In the genomic region with DNA sequence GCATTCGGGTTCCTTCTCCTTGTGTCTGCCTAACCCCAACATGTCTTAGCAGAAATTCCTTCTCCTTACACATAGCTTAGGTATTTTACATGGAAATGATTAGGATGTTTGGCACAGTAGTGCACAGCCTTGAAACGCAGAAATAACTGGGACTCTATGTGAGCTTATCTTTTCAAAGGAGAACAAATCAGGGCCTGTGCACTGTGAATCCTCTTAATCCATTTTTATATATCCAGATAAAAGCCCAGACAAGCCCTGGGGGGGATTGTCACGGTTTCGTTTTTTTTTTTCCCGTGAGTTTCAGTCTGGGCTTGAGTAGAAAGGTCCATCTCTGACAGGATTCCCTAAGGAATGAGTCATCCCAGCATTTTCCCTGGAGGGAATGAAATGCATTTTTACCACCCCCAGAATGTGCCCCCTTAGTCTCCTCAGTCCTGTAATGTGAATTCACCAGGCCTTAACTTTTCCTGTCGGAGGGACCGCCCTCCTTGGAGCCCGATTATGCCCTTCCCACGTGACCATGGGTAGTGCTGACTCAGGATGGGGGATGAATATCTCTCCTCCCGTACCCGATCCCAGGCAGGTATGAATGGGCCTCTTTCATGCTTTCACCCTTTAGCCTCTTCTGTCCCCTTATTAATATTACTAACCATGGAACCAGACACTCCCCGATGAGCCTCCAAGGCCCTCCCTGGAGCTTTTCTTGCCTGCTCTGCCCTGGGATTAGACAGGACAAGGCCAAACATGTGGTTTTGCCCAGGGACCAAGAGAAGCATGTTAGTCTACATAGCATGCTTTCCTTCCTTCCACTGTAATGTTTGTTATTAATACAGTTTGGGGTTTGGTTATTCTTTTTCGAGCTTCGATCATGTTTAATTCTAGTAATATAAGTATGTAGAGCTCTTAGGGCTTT, we compare ENCODE assay signal across 8 cellular contexts. TPM values are rescaled to one million over a fixed set of nuclear protein-coding genes. Genes with fewer than 3 reads are reported as not detected.
DNase-seq lines count a peak whose midpoint lies in the region; ATAC-seq, FAIRE-seq and TF ChIP-seq lines count a peak whose summit lies in the region.

No MANE protein-coding gene starts in this region.

- WGBS in HepG2 (ENCODE audit: low lambda C conversion rate) = 67% methylated on average over 14 of the region's 14 CpGs
- WGBS in tibial nerve, 2 donors = 44 to 50% methylated on average over 14 of the region's 14 CpGs

- TF ChIP-seq EP300 in HepG2 (IDR thresholded peaks at IDR 0.05; ENCODE audit: low read depth in 2 of 2, low read length in 2 of 2) = no peak
- no peak for TF ChIP-seq EP300 in HepG2 (CRISPR knock-in tag; IDR thresholded peaks at IDR 0.05; ENCODE audit: borderline replicate concordance)
- no peak for TF ChIP-seq EP300 in tibial nerve (IDR thresholded peaks at IDR 0.05)

- ATAC-seq in HepG2 = peak; percentile 63
- no peak for ATAC-seq in HG03521 (IDR thresholded peaks at IDR 0.05; ENCODE audit: unreplicated experiment)
- ATAC-seq in naive thymus-derived CD8-positive, alpha-beta T cell = no peak

- peaks cover 78% of the 10 kb centered on the region for H3K4me1 Mint-ChIP-seq in chondrocyte (ENCODE audit: low read depth)
- H3K4me1 Mint-ChIP-seq in naive thymus-derived CD8-positive, alpha-beta T cell = no peaks in the 10 kb centered on the region

- H3K9ac ChIP-seq in HUES48 (ENCODE audit: low read depth, low read length) = no peak overlapping the region
- H3K9ac ChIP-seq in HepG2 (ENCODE audit: insufficient read depth, low read depth, low read length) = 0 out of 2 replicates have a peak overlapping the region, but pooled peaks have one; percentile 4

- TF ChIP-seq CTCF in chondrocyte (IDR thresholded peaks at IDR 0.05) (no peak), HepG2 (CRISPR knock-in tag; IDR thresholded peaks at IDR 0.05) (no peak), tibial nerve (IDR thresholded peaks at IDR 0.05) (no peak)

- DNase-seq in chondrocyte (ENCODE audit: low spot score) = no peak
- DNase-seq in HepG2 (ENCODE audit: low spot score) = peak; percentile 43
- no peak for DNase-seq in tibial nerve (ENCODE audit: low spot score in 2 of 2)
- no peak for DNase-seq in GF-D8 (lab: John Stamatoyannopoulos, UW)
- DNase-seq in effector CD4-positive, alpha-beta T cell = no peak
- no peak for DNase-seq in naive thymus-derived CD8-positive, alpha-beta T cell

- peaks cover 5% of the 10 kb centered on the region for H3K36me3 Mint-ChIP-seq in chondrocyte (ENCODE audit: low read depth)
- no peaks in the 10 kb centered on the region for H3K36me3 Mint-ChIP-seq in naive thymus-derived CD8-positive, alpha-beta T cell

- H4K20me1 ChIP-seq in HepG2 (ENCODE audit: insufficient read depth, low read length) = no peaks in the 10 kb centered on the region

- TF ChIP-seq RAD21 in HepG2 (CRISPR knock-in tag; IDR thresholded peaks at IDR 0.05) = no peak

- peak overlapping the region; percentile 99 for H3K27ac Mint-ChIP-seq in chondrocyte (ENCODE audit: unreplicated experiment)
- H3K27ac Mint-ChIP-seq in naive thymus-derived CD8-positive, alpha-beta T cell = peak overlapping the region in 1 of 10 donors; percentile 63

- H3K79me2 ChIP-seq in HepG2 (ENCODE audit: insufficient read depth, low read length) = no peaks in the 10 kb centered on the region

- intact Hi-C loops in HepG2 (cut with micrococcal nuclease; ENCODE audit: unreplicated experiment) = no loop called here

- CTCF ChIA-PET in HepG2 (lab: Yijun Ruan, JAX; ENCODE audit: low intra/inter-chr PET ratio, low total read pairs) = interaction anchor here (1.2 to 1.3 kb wide), 2 partner anchors 90 to 209 kb away, joined by 3 read pairs; no protein-coding TSS in a partner anchor

- 0 out of 2 replicates have a peak, but pooled peaks cover 2% of the 10 kb centered on the region for H3K27me3 ChIP-seq in HUES48 (ENCODE audit: control insufficient read depth, insufficient read depth, low read length)
- H3K27me3 ChIP-seq in HepG2 (ENCODE audit: control insufficient read depth in 1 of 2, insufficient read depth in 2 of 2, low read length in 2 of 2) = no peaks in the 10 kb centered on the region
- no peaks in the 10 kb centered on the region for H3K27me3 ChIP-seq in tibial nerve

- BruUV-seq in HepG2 (replicated peaks; lab: Mats Ljungman, UMichigan) = no TSS peak

- no peak for TF ChIP-seq POLR2A in HepG2 (IDR thresholded peaks at IDR 0.05; ENCODE audit: insufficient read depth in 1 of 2, low read depth in 2 of 2, low read length in 2 of 2)
- TF ChIP-seq POLR2A in tibial nerve (IDR thresholded peaks at IDR 0.05) = no peak

- FAIRE-seq in HepG2 (lab: Jason Lieb, UNC) = no peak

- no peaks in the 10 kb centered on the region for H3K9me3 ChIP-seq in HUES48 (ENCODE audit: control insufficient read depth, insufficient read depth, low read length)
- no peaks in the 10 kb centered on the region for H3K9me3 ChIP-seq in HepG2 (ENCODE audit: low read length)
- H3K9me3 ChIP-seq in tibial nerve = no peaks in the 10 kb centered on the region

- POLR2A ChIA-PET in HepG2 (lab: Yijun Ruan, JAX) = interaction anchor here (1.0 to 1.4 kb wide), 2 partner anchors 9 to 24 kb away, joined by 3 to 4 read pairs; a partner anchor contains a TSS
- POLR2A ChIA-PET in naive thymus-derived CD8-positive, alpha-beta T cell (lab: Charles Lee) = interaction anchor here (0.6 kb wide), 1 partner anchor 11 kb away, joined by 3 read pairs; no protein-coding TSS in a partner anchor

- in situ Hi-C loops in HepG2 (cut with HindIII; ENCODE audit: extremely low pct_ligation_motif_present, low pct_unique_long_range_greater_than_20kb) = no loop called here

- H3K4me2 ChIP-seq in HepG2 (ENCODE audit: low read depth, low read length) = peak overlapping the region; percentile 33

- no peak overlapping the region for H2AFZ ChIP-seq in HepG2 (ENCODE audit: low read length)

- H3K36me3 ChIP-seq in HUES48 (ENCODE audit: control insufficient read depth, insufficient read depth, low read length) (no peaks in the 10 kb centered on the region), HepG2 (replicated peaks in 1 of 2; ENCODE audit: control insufficient read depth in 1 of 2, insufficient read depth in 2 of 2, low read length in 2 of 2) (no peaks in the 10 kb centered on the region), tibial nerve (peaks cover 0 to 44% (median 0%) of the 10 kb centered on the region in 3 donors)

- no peaks in the 10 kb centered on the region for H3K27me3 Mint-ChIP-seq in chondrocyte (ENCODE audit: low read depth)
- peaks cover 0 to 14% (median 11%) of the 10 kb centered on the region in 5 donors for H3K27me3 Mint-ChIP-seq in naive thymus-derived CD8-positive, alpha-beta T cell

- H3K4me3 ChIP-seq in HUES48 (ENCODE audit: low read depth, low read length) (no peak overlapping the region), HepG2 (replicated peaks in 1 of 3; ENCODE audit: insufficient read depth in 1 of 3, low read depth in 2 of 3, low read length in 3 of 3) (0 out of 6 replicates have a peak overlapping the region, but pooled peaks of 1 of the 3 experiments have one; percentile 8), tibial nerve (no peak overlapping the region)

- no peaks in the 10 kb centered on the region for H3K9me3 Mint-ChIP-seq in chondrocyte (ENCODE audit: low read depth)
- no peaks in the 10 kb centered on the region for H3K9me3 Mint-ChIP-seq in naive thymus-derived CD8-positive, alpha-beta T cell

- H3K4me1 ChIP-seq in HUES48 (ENCODE audit: control insufficient read depth, insufficient read depth, low read length) (peaks cover 22% of the 10 kb centered on the region), HepG2 (ENCODE audit: insufficient read depth, low read length) (peaks cover 21% of the 10 kb centered on the region), tibial nerve (peaks cover 5 to 91% (median 26%) of the 10 kb centered on the region in 4 donors)

- H3K4me3 Mint-ChIP-seq in chondrocyte (ENCODE audit: unreplicated experiment) = peak overlapping the region; percentile 65
- no peak overlapping the region for H3K4me3 Mint-ChIP-seq in naive thymus-derived CD8-positive, alpha-beta T cell

- H3K27ac ChIP-seq in HUES48 (ENCODE audit: low read depth, low read length) (peak overlapping the region; percentile 83), HepG2 (ENCODE audit: extremely low read length, insufficient read depth, low read length) (no peak overlapping the region), tibial nerve (peak overlapping the region; percentile 2 to 85 (median 46))

RNA-seq across cellular contexts. Expression of a gene that starts 23.9 kb away (rescaled TPM):
- total RNA-seq in chondrocyte (44.9 to 47.2 TPM (median 46.2 TPM) in 3 replicates), HepG2 (2016; rRNA removed; fragmentation: Illumina TruSeq; extraction: Trizol) (82.8 and 114 TPM in 2 replicates), tibial nerve (10 to 100 TPM; 18.1 to 27.2 (median 20.8) TPM)
- 21.7 and 25.6 TPM in 2 replicates for total RNA-seq in HepG2 (2016; cell fraction: cytosol; rRNA removed; fragmentation: Illumina TruSeq; extraction: Trizol; ENCODE audit: low read depth)
- total RNA-seq in HepG2 (2016; cell fraction: insoluble cytoplasmic fraction; rRNA removed; fragmentation: Illumina TruSeq; extraction: Trizol) = 86.7 and 113 TPM in 2 replicates
- total RNA-seq in HepG2 (2016; cell fraction: membrane; rRNA removed; fragmentation: Illumina TruSeq; extraction: Trizol) = 37.5 and 43.6 TPM in 2 replicates
- 54.4 and 60.1 TPM in 2 replicates for total RNA-seq in HepG2 (2016; cell fraction: nucleus; rRNA removed; fragmentation: Illumina TruSeq; extraction: Trizol)
- 62.9 and 81.9 TPM in 2 replicates for polyA plus RNA-seq in HepG2 (2011; rRNA removed)
- polyA plus RNA-seq in HepG2 (2011; cell fraction: cytosol; rRNA removed) = 50.7 and 67.7 TPM in 2 replicates
- polyA plus RNA-seq in HepG2 (2011; cell fraction: nucleus; rRNA removed) = 23.7 and 25.9 TPM in 2 replicates
- polyA plus RNA-seq in HepG2 (2012) = 95.6 and 106 TPM in 2 replicates
- 28.8 and 29.8 TPM in 2 replicates for polyA plus RNA-seq in HepG2 (2016; cell fraction: cytosol; fragmentation: Illumina TruSeq; extraction: Trizol; ENCODE audit: low read depth)
- polyA plus RNA-seq in HepG2 (2016; cell fraction: insoluble cytoplasmic fraction; fragmentation: Illumina TruSeq; extraction: Trizol; ENCODE audit: low read depth) = 148 and 163 TPM in 2 replicates
- polyA plus RNA-seq in HepG2 (2016; cell fraction: membrane; fragmentation: Illumina TruSeq; extraction: Trizol; ENCODE audit: low read depth) = 36.9 and 37.4 TPM in 2 replicates
- 119 and 123 TPM in 2 replicates for polyA plus RNA-seq in HepG2 (2016; cell fraction: nucleus; fragmentation: Illumina TruSeq; extraction: Trizol; ENCODE audit: insufficient read depth, low read depth)
- 14.8 and 29.0 TPM in 2 replicates for polyA minus RNA-seq in HepG2 (2011; rRNA and poly(A)+ RNA removed; ENCODE audit: low replicate concordance)
- polyA minus RNA-seq in HepG2 (2011; cell fraction: cytosol; rRNA and poly(A)+ RNA removed) = 25.5 and 28.8 TPM in 2 replicates
- polyA minus RNA-seq in HepG2 (2011; cell fraction: nucleus; rRNA and poly(A)+ RNA removed) = 45.3 and 48.5 TPM in 2 replicates
- 10 to 100 TPM; 40.9 to 41.5 TPM for total RNA-seq in naive thymus-derived CD8-positive, alpha-beta T cell
- polyA plus RNA-seq in naive thymus-derived CD8-positive, alpha-beta T cell = 10 to 100 TPM; 75.0 to 82.4 (median 79.9) TPM

RNA-seq across cellular contexts. Expression of a gene that starts 59.0 kb away (rescaled TPM):
- total RNA-seq in chondrocyte = 14.3 to 20.5 TPM (median 16.4 TPM) in 3 replicates
- total RNA-seq in HepG2 (2016; rRNA removed; fragmentation: Illumina TruSeq; extraction: Trizol) = 64.5 and 103 TPM in 2 replicates
- 8.3 and 8.7 TPM in 2 replicates for total RNA-seq in HepG2 (2016; cell fraction: cytosol; rRNA removed; fragmentation: Illumina TruSeq; extraction: Trizol; ENCODE audit: low read depth)
- total RNA-seq in HepG2 (2016; cell fraction: insoluble cytoplasmic fraction; rRNA removed; fragmentation: Illumina TruSeq; extraction: Trizol) = 62.9 and 102 TPM in 2 replicates
- 16.0 and 23.6 TPM in 2 replicates for total RNA-seq in HepG2 (2016; cell fraction: membrane; rRNA removed; fragmentation: Illumina TruSeq; extraction: Trizol)
- 44.4 and 50.7 TPM in 2 replicates for total RNA-seq in HepG2 (2016; cell fraction: nucleus; rRNA removed; fragmentation: Illumina TruSeq; extraction: Trizol)
- 10.8 and 12.3 TPM in 2 replicates for polyA plus RNA-seq in HepG2 (2011; rRNA removed)
- polyA plus RNA-seq in HepG2 (2011; cell fraction: cytosol; rRNA removed) = 7.1 and 10.7 TPM in 2 replicates
- 7.0 and 7.9 TPM in 2 replicates for polyA plus RNA-seq in HepG2 (2011; cell fraction: nucleus; rRNA removed)
- 24.5 and 37.7 TPM in 2 replicates for polyA plus RNA-seq in HepG2 (2012)
- polyA plus RNA-seq in HepG2 (2016; cell fraction: cytosol; fragmentation: Illumina TruSeq; extraction: Trizol; ENCODE audit: low read depth) = 4.5 and 4.7 TPM in 2 replicates
- 69.8 and 72.6 TPM in 2 replicates for polyA plus RNA-seq in HepG2 (2016; cell fraction: insoluble cytoplasmic fraction; fragmentation: Illumina TruSeq; extraction: Trizol; ENCODE audit: low read depth)
- polyA plus RNA-seq in HepG2 (2016; cell fraction: membrane; fragmentation: Illumina TruSeq; extraction: Trizol; ENCODE audit: low read depth) = 7.0 and 7.5 TPM in 2 replicates
- 51.1 and 58.0 TPM in 2 replicates for polyA plus RNA-seq in HepG2 (2016; cell fraction: nucleus; fragmentation: Illumina TruSeq; extraction: Trizol; ENCODE audit: insufficient read depth, low read depth)
- polyA minus RNA-seq in HepG2 (2011; rRNA and poly(A)+ RNA removed; ENCODE audit: low replicate concordance) = 5.1 and 9.0 TPM in 2 replicates
- polyA minus RNA-seq in HepG2 (2011; cell fraction: cytosol; rRNA and poly(A)+ RNA removed) = 17.9 and 18.2 TPM in 2 replicates
- 46.4 and 51.1 TPM in 2 replicates for polyA minus RNA-seq in HepG2 (2011; cell fraction: nucleus; rRNA and poly(A)+ RNA removed)
- 10 to 100 TPM; 25.5 to 37.9 (median 28.8) TPM for total RNA-seq in tibial nerve
- total RNA-seq in naive thymus-derived CD8-positive, alpha-beta T cell = 10 to 100 TPM; 26.7 to 34.3 TPM
- polyA plus RNA-seq in naive thymus-derived CD8-positive, alpha-beta T cell = 10 to 100 TPM in 1 of 3 donors, 1 to 10 TPM in 2; 6.9 to 14.6 (median 9.0) TPM

RNA-seq across cellular contexts. Expression of a gene that starts 59.1 kb away (rescaled TPM):
- total RNA-seq in chondrocyte (not detected in 3 replicates), HepG2 (2016; rRNA removed; fragmentation: Illumina TruSeq; extraction: Trizol) (0.27 TPM in 1 of 2 replicates, not detected in the other), tibial nerve (1 to 10 TPM in 1 of 4 donors, under 1 TPM in 2, not detected in 1; 0.21 to 1.5 (median 0.60) TPM)
- total RNA-seq in HepG2 (2016; cell fraction: cytosol; rRNA removed; fragmentation: Illumina TruSeq; extraction: Trizol; ENCODE audit: low read depth) = not detected in 2 replicates
- total RNA-seq in HepG2 (2016; cell fraction: insoluble cytoplasmic fraction; rRNA removed; fragmentation: Illumina TruSeq; extraction: Trizol) = 0.24 TPM in 1 of 2 replicates, not detected in the other
- not detected in 2 replicates for total RNA-seq in HepG2 (2016; cell fraction: membrane; rRNA removed; fragmentation: Illumina TruSeq; extraction: Trizol)
- total RNA-seq in HepG2 (2016; cell fraction: nucleus; rRNA removed; fragmentation: Illumina TruSeq; extraction: Trizol) = 1.0 TPM in 1 of 2 replicates, not detected in the other
- polyA plus RNA-seq in HepG2 (2011; rRNA removed) = not detected in 2 replicates
- 0.12 and 0.17 TPM in 2 replicates for polyA plus RNA-seq in HepG2 (2011; cell fraction: cytosol; rRNA removed)
- polyA plus RNA-seq in HepG2 (2011; cell fraction: nucleus; rRNA removed) = 0.50 TPM in 1 of 2 replicates, not detected in the other
- polyA plus RNA-seq in HepG2 (2012) = 0.12 TPM in 1 of 2 replicates, not detected in the other
- not detected in 2 replicates for polyA plus RNA-seq in HepG2 (2016; cell fraction: cytosol; fragmentation: Illumina TruSeq; extraction: Trizol; ENCODE audit: low read depth)
- not detected in 2 replicates for polyA plus RNA-seq in HepG2 (2016; cell fraction: insoluble cytoplasmic fraction; fragmentation: Illumina TruSeq; extraction: Trizol; ENCODE audit: low read depth)
- polyA plus RNA-seq in HepG2 (2016; cell fraction: membrane; fragmentation: Illumina TruSeq; extraction: Trizol; ENCODE audit: low read depth) = not detected in 2 replicates
- 0.77 TPM in 1 of 2 replicates, not detected in the other for polyA plus RNA-seq in HepG2 (2016; cell fraction: nucleus; fragmentation: Illumina TruSeq; extraction: Trizol; ENCODE audit: insufficient read depth, low read depth)
- not detected in 2 replicates for polyA minus RNA-seq in HepG2 (2011; rRNA and poly(A)+ RNA removed; ENCODE audit: low replicate concordance)
- not detected in 2 replicates for polyA minus RNA-seq in HepG2 (2011; cell fraction: cytosol; rRNA and poly(A)+ RNA removed)
- polyA minus RNA-seq in HepG2 (2011; cell fraction: nucleus; rRNA and poly(A)+ RNA removed) = 0.64 TPM in 1 of 2 replicates, not detected in the other
- not detected for total RNA-seq in naive thymus-derived CD8-positive, alpha-beta T cell
- not detected for polyA plus RNA-seq in naive thymus-derived CD8-positive, alpha-beta T cell
